10 cellular contexts compared by ENCODE assay signal in the genomic region with DNA sequence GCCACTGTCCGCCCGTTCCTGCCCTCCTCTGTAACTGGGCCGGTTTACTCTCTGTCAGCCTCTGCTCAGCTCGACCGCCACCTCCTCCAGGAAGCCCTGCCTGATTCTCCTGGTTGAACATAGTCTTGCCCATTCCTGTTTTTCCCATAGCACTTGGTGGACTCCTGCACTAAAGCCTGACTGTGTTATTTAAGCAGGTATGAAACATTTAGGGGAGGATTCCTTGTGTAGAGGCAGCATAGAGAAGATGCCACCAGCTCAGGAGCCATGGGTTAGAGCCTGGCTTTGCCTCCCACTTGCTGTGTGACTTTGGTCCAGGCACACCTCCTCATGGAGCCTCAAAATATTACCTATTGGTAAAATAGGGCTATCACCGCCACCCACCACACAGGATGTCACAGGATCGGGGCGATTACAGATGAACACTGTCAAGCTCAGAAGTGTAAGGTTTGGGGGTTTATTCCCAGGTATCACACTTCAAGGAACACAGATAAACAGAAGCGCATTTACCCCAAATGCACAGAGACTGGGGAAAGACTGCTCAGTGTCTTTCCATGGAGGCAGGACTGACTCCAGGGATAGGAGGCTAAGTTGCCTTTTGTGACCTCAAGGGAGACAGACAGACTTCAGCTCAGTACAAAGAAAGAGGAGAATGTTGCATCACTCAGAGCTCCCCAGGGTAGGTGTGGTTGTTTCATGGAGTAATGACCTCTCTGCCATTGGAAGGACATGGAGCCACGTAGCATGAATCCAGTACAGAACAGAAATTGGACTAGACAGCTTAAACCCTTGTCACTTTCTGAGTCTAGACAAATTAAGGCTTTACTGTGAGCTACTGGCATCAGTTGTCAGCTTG. TPM values are rescaled to one million over a fixed set of nuclear protein-coding genes. Genes with fewer than 3 reads are reported as not detected.
DNase-seq lines count a peak whose midpoint lies in the region; ATAC-seq and TF ChIP-seq lines count a peak whose summit lies in the region.
"Had no signal": no experiment of that assay in that cellular context is flagged by ENCODE, and none has a peak within 500 bp of the region (broad histone marks: within the 10 kb centered on the region; RNA-seq: fewer than 3 reads in every experiment).

No MANE protein-coding gene starts in this region.

- H3K9me3 ChIP-seq in naive thymus-derived CD4-positive, alpha-beta T cell (ENCODE audit: control insufficient read depth in 2 of 3, low read length in 3 of 3) = peaks cover 0 to 6% (median 0%) of the 10 kb centered on the region in 3 experiments

- peak overlapping the region; percentile 95 for H3K4me3 Mint-ChIP-seq in activated naive CD4-positive, alpha-beta T cell treated with anti-CD3 and anti-CD28 coated beads, Interleukin-2, amount 50 U/mL, for 24 hours
- peak overlapping the region; percentile 25 to 100 (median 70) for H3K4me3 Mint-ChIP-seq in naive thymus-derived CD4-positive, alpha-beta T cell
- no peak overlapping the region for H3K4me3 Mint-ChIP-seq in type B pancreatic cell

- ATAC-seq in naive thymus-derived CD4-positive, alpha-beta T cell = peak; percentile 33
- ATAC-seq in GM18868 (IDR thresholded peaks at IDR 0.05; ENCODE audit: unreplicated experiment) = no peak

- peaks cover 70% of the 10 kb centered on the region for H3K36me3 Mint-ChIP-seq in activated naive CD4-positive, alpha-beta T cell treated with anti-CD3 and anti-CD28 coated beads, Interleukin-2, amount 50 U/mL, for 24 hours
- peaks cover 23 to 80% (median 41%) of the 10 kb centered on the region in 5 donors for H3K36me3 Mint-ChIP-seq in naive thymus-derived CD4-positive, alpha-beta T cell
- no peaks in the 10 kb centered on the region for H3K36me3 Mint-ChIP-seq in type B pancreatic cell

- peak overlapping the region; percentile 82 for H3K27ac Mint-ChIP-seq in activated naive CD4-positive, alpha-beta T cell treated with anti-CD3 and anti-CD28 coated beads, Interleukin-2, amount 50 U/mL, for 24 hours
- peak overlapping the region; percentile 37 to 100 (median 90) for H3K27ac Mint-ChIP-seq in naive thymus-derived CD4-positive, alpha-beta T cell
- H3K27ac Mint-ChIP-seq in type B pancreatic cell = no peak overlapping the region

- intact Hi-C loops in naive thymus-derived CD4-positive, alpha-beta T cell (cut with micrococcal nuclease) = no loop called here

- CTCF ChIA-PET in naive thymus-derived CD4-positive, alpha-beta T cell (lab: Charles Lee) = interaction anchor here (0.6 to 0.9 kb wide), 4 partner anchors 21 to 140 kb away, joined by 3 to 4 read pairs (median 3); no protein-coding TSS in a partner anchor

- peaks cover 88 to 96% of the 10 kb centered on the region in 2 donors for H3K4me1 ChIP-seq in naive thymus-derived CD4-positive, alpha-beta T cell (ENCODE audit: control insufficient read depth in 2 of 2, insufficient read depth in 2 of 2, low read length in 2 of 2)

- H3K27me3 Mint-ChIP-seq in activated naive CD4-positive, alpha-beta T cell treated with anti-CD3 and anti-CD28 coated beads, Interleukin-2, amount 50 U/mL, for 24 hours = no peaks in the 10 kb centered on the region
- H3K27me3 Mint-ChIP-seq in naive thymus-derived CD4-positive, alpha-beta T cell = no peaks in the 10 kb centered on the region
- H3K27me3 Mint-ChIP-seq in type B pancreatic cell = no peaks in the 10 kb centered on the region

- no peak for DNase-seq in activated naive CD4-positive, alpha-beta T cell (lab: John Stamatoyannopoulos, UW)
- no peak for DNase-seq in naive thymus-derived CD4-positive, alpha-beta T cell
- no peak for DNase-seq in mesenteric fat pad (ENCODE audit: low spot score)
- DNase-seq in type B pancreatic cell (ENCODE audit: extremely low spot score, unreplicated experiment) = no peak
- DNase-seq in SW 1271 (lab: John Stamatoyannopoulos, UW) = no peak
- DNase-seq: activated gamma-delta T cell; stimulated activated CD4-positive, alpha-beta T cell treated with anti-CD3 and anti-CD28 coated beads, Interleukin-2, amount 100 ng/mL, for 48 hours had no signal

- POLR2A ChIA-PET in naive thymus-derived CD4-positive, alpha-beta T cell (lab: Charles Lee) = interaction anchor here (0.9 to 44.3 kb wide), 5 partner anchors 1 to 51 kb away, joined by 4 to 2417 read pairs (median 135); a partner anchor contains a TSS

- H3K4me3 ChIP-seq in naive thymus-derived CD4-positive, alpha-beta T cell (ENCODE audit: low read length) = peak overlapping the region; percentile 79

- peak overlapping the region; percentile 73 for H3K27ac ChIP-seq in cingulate gyrus (ENCODE audit: low read depth, low read length)
- H3K27ac ChIP-seq in naive thymus-derived CD4-positive, alpha-beta T cell (ENCODE audit: low read depth, low read length) = peak overlapping the region; percentile 97

- H3K36me3 ChIP-seq in naive thymus-derived CD4-positive, alpha-beta T cell (ENCODE audit: control insufficient read depth in 2 of 3, insufficient read depth in 3 of 3, low read length in 3 of 3) = peaks cover 17 to 51% (median 19%) of the 10 kb centered on the region in 3 experiments

- peaks cover 72% of the 10 kb centered on the region for H3K4me1 Mint-ChIP-seq in activated naive CD4-positive, alpha-beta T cell treated with anti-CD3 and anti-CD28 coated beads, Interleukin-2, amount 50 U/mL, for 24 hours
- peaks cover 62 to 97% (median 87%) of the 10 kb centered on the region in 7 donors for H3K4me1 Mint-ChIP-seq in naive thymus-derived CD4-positive, alpha-beta T cell
- peaks cover 28% of the 10 kb centered on the region for H3K4me1 Mint-ChIP-seq in type B pancreatic cell (ENCODE audit: unreplicated experiment)

- no peaks in the 10 kb centered on the region for H3K27me3 ChIP-seq in naive thymus-derived CD4-positive, alpha-beta T cell (ENCODE audit: control insufficient read depth in 2 of 2, insufficient read depth in 2 of 2, low read length in 2 of 2)

- H3K9me3 Mint-ChIP-seq in activated naive CD4-positive, alpha-beta T cell treated with anti-CD3 and anti-CD28 coated beads, Interleukin-2, amount 50 U/mL, for 24 hours = no peaks in the 10 kb centered on the region
- H3K9me3 Mint-ChIP-seq in naive thymus-derived CD4-positive, alpha-beta T cell = peaks cover 0 to 4% (median 0%) of the 10 kb centered on the region in 11 donors
- H3K9me3 Mint-ChIP-seq in type B pancreatic cell = no peaks in the 10 kb centered on the region

- no peak for TF ChIP-seq CTCF in type B pancreatic cell (conservative IDR thresholded peaks at IDR 0.05)

RNA-seq across cellular contexts. Expression of a gene that starts 6.7 kb away (rescaled TPM):
- total RNA-seq in naive thymus-derived CD4-positive, alpha-beta T cell = 100 to 1,000 TPM in 2 of 5 experiments, 10 to 100 TPM in 3; 58.7 to 131 (median 98.2) TPM
- polyA plus RNA-seq in naive thymus-derived CD4-positive, alpha-beta T cell = 1 to 10 TPM; 3.7 to 6.6 TPM
- 1.6 TPM for total RNA-seq in mesenteric fat pad
- 1.9 and 3.1 TPM in 2 replicates for total RNA-seq in type B pancreatic cell (ENCODE audit: low replicate concordance)

RNA-seq across cellular contexts. Expression of a gene that starts 42.9 kb away (rescaled TPM):
- 100 to 1,000 TPM in 3 of 5 experiments, 10 to 100 TPM in 2; 65.9 to 271 (median 197) TPM for total RNA-seq in naive thymus-derived CD4-positive, alpha-beta T cell
- 10 to 100 TPM; 13.1 to 16.5 TPM for polyA plus RNA-seq in naive thymus-derived CD4-positive, alpha-beta T cell
- total RNA-seq in mesenteric fat pad = 13.7 TPM
- 31.0 and 39.6 TPM in 2 replicates for total RNA-seq in type B pancreatic cell (ENCODE audit: low replicate concordance)

Comparison
In these comparisons a context has a peak if more than half of its experiments do, and no peak if none do; other contexts are left out.
1. RNA of a gene that starts 6.7 kb away (total RNA-seq): 58.7 to 131 TPM in naive thymus-derived CD4-positive, alpha-beta T cell; 1.9 to 3.1 TPM in type B pancreatic cell and 1.6 TPM in mesenteric fat pad (single experiment); every median in the first group is over 10 times any median in the second.